Comparison of ENCODE assay signal across 29 cellular contexts in genomic region chr1:151813271-151813977, GRCh38. TPM values are rescaled to one million over a fixed set of nuclear protein-coding genes. Genes with fewer than 3 reads are reported as not detected.
A peak's percentile ranks its signal among the peaks of the same experiment; 100 is the strongest.
DNase-seq lines count a peak whose midpoint lies in the region; ATAC-seq, FAIRE-seq and TF ChIP-seq lines count a peak whose summit lies in the region.
"Had no signal": no experiment of that assay in that cellular context is flagged by ENCODE, and none has a peak within 500 bp of the region (broad histone marks: within the 10 kb centered on the region; RNA-seq: fewer than 3 reads in every experiment).

No MANE protein-coding gene starts in this region.

- no peak for TF ChIP-seq CTCF in CD8-positive, alpha-beta T cell (IDR thresholded peaks at IDR 0.05)
- no peak for TF ChIP-seq CTCF in DND-41 (IDR thresholded peaks at IDR 0.05; ENCODE audit: borderline replicate concordance, extremely low read depth, low read length, poor library complexity, severe bottlenecking)
- no peak for TF ChIP-seq CTCF in bronchial epithelial cell (IDR thresholded peaks at IDR 0.05; ENCODE audit: insufficient read depth, low read length, severe bottlenecking)
- TF ChIP-seq CTCF in tibial artery (IDR thresholded peaks at IDR 0.05): no peak

- DNase-seq in CD8-positive, alpha-beta T cell: no peak
- DNase-seq in DND-41: no peak
- no peak for DNase-seq in bronchial epithelial cell (ENCODE audit: low read depth)
- no peak for DNase-seq in stimulated activated effector memory CD8-positive, alpha-beta T cell treated with anti-CD3 and anti-CD28 coated beads, Interleukin-12 subunit alpha, Interleukin-12 subunit beta, amount 100 ng/mL, for 72 hours (ENCODE audit: low spot score in 2 of 2)
- DNase-seq in tibial artery: no peak
- no peak for DNase-seq in DMS153 treated with DMSO at 0.1 percent for 48 hours (lab: John Stamatoyannopoulos, UW; ENCODE audit: unreplicated experiment)
- DNase-seq: Calu3, DMS53, GF-D8, MM.1S, NCI-H1048, NCI-H1417, NCI-H1694, NCI-H2081, NCI-H2171, NCI-H226, NCI-H510A, NCI-H69, SIG-M5 had no signal

- H3K4me3 ChIP-seq in CD8-positive, alpha-beta T cell (ENCODE audit: low read depth, low read length): no peak overlapping the region
- H3K4me3 ChIP-seq in DND-41 (ENCODE audit: low read depth in 1 of 2, low read length in 2 of 2) (no peak overlapping the region), bronchial epithelial cell (ENCODE audit: low read depth, low read length) (no peak overlapping the region), tibial artery (no peak overlapping the region)
- H3K4me3 ChIP-seq: SK-N-MC had no signal

- no peak overlapping the region for H3K27ac ChIP-seq in CD8-positive, alpha-beta T cell (ENCODE audit: low read depth, low read length)
- 0 out of 2 replicates have a peak overlapping the region, but pooled peaks have one; percentile 4 for H3K27ac ChIP-seq in DND-41 (ENCODE audit: low read length)
- no peak overlapping the region for H3K27ac ChIP-seq in tibial artery
- H3K27ac ChIP-seq: HL-60, KMS-11, SK-N-MC had no signal

- no peaks in the 10 kb centered on the region for H3K9me3 ChIP-seq in CD8-positive, alpha-beta T cell (ENCODE audit: low read length)
- H3K9me3 ChIP-seq in DND-41 (ENCODE audit: insufficient read depth, low read length, severe bottlenecking) (no peaks in the 10 kb centered on the region), tibial artery (no peaks in the 10 kb centered on the region)

- no peaks in the 10 kb centered on the region for H3K27me3 Mint-ChIP-seq in CD8-positive, alpha-beta T cell (ENCODE audit: low read depth)

- CTCF ChIA-PET in CD8-positive, alpha-beta T cell (lab: Charles Lee): interaction anchor here (0.6 to 1.3 kb wide), 3 partner anchors 29 to 220 kb away, joined by 3 read pairs; no protein-coding TSS in a partner anchor

- peaks cover 48% of the 10 kb centered on the region for H3K4me1 Mint-ChIP-seq in CD8-positive, alpha-beta T cell (ENCODE audit: low read depth)
- H3K4me1 Mint-ChIP-seq in stimulated activated effector memory CD8-positive, alpha-beta T cell treated with anti-CD3 and anti-CD28 coated beads, Interleukin-12 subunit alpha, Interleukin-12 subunit beta, amount 100 ng/mL, for 72 hours: peaks cover 71% of the 10 kb centered on the region

- POLR2A ChIA-PET in CD8-positive, alpha-beta T cell (lab: Charles Lee): no interaction called here

- no peaks in the 10 kb centered on the region; the same call in 1 of the 2 replicates for H3K79me2 ChIP-seq in DND-41 (ENCODE audit: insufficient read depth, low read length)

- H2AFZ ChIP-seq in DND-41 (ENCODE audit: low read depth, low read length): no peak overlapping the region

- FAIRE-seq in bronchial epithelial cell (lab: Jason Lieb, UNC): peak; percentile 36
- FAIRE-seq: GM12891, RCC 7860 had no signal

- no peak for ATAC-seq in CD8-positive, alpha-beta T cell
- ATAC-seq in DND-41 (ENCODE audit: insufficient read depth, low read depth): no peak
- no peak for ATAC-seq in stimulated activated effector memory CD8-positive, alpha-beta T cell treated with anti-CD3 and anti-CD28 coated beads, Interleukin-12 subunit alpha, Interleukin-12 subunit beta, amount 100 ng/mL, for 72 hours
- no peak for ATAC-seq in esophagus mucosa
- ATAC-seq: HCT116 had no signal

- no peaks in the 10 kb centered on the region for H4K20me1 ChIP-seq in DND-41 (ENCODE audit: insufficient read depth, low read length)

- H3K9ac ChIP-seq in DND-41 (ENCODE audit: low read depth, low read length): no peak overlapping the region
- H3K9ac ChIP-seq: KMS-11 had no signal

- no peaks in the 10 kb centered on the region for H3K36me3 Mint-ChIP-seq in CD8-positive, alpha-beta T cell
- H3K36me3 Mint-ChIP-seq in stimulated activated effector memory CD8-positive, alpha-beta T cell treated with anti-CD3 and anti-CD28 coated beads, Interleukin-12 subunit alpha, Interleukin-12 subunit beta, amount 100 ng/mL, for 72 hours: peaks cover 78% of the 10 kb centered on the region
- H3K36me3 Mint-ChIP-seq: IgD-negative memory B cell had no signal

- H3K36me3 ChIP-seq in CD8-positive, alpha-beta T cell (ENCODE audit: insufficient read depth, low read length): no peaks in the 10 kb centered on the region
- H3K36me3 ChIP-seq in DND-41 (ENCODE audit: insufficient read depth, low read length) (peaks cover 39% of the 10 kb centered on the region), bronchial epithelial cell (ENCODE audit: control insufficient read depth, insufficient read depth, low read length) (no peaks in the 10 kb centered on the region), tibial artery (peaks cover 0 to 22% (median 0%) of the 10 kb centered on the region in 3 donors)

- H3K9me3 Mint-ChIP-seq in CD8-positive, alpha-beta T cell: no peaks in the 10 kb centered on the region
- no peaks in the 10 kb centered on the region for H3K9me3 Mint-ChIP-seq in stimulated activated effector memory CD8-positive, alpha-beta T cell treated with anti-CD3 and anti-CD28 coated beads, Interleukin-12 subunit alpha, Interleukin-12 subunit beta, amount 100 ng/mL, for 72 hours
- H3K9me3 Mint-ChIP-seq: IgD-negative memory B cell had no signal

- peaks cover 30% of the 10 kb centered on the region for H3K4me1 ChIP-seq in CD8-positive, alpha-beta T cell (ENCODE audit: insufficient read depth, low read length)
- H3K4me1 ChIP-seq in DND-41 (ENCODE audit: insufficient read depth, low read length) (peaks cover 31% of the 10 kb centered on the region), tibial artery (no peaks in the 10 kb centered on the region)

- intact Hi-C loops in CD8-positive, alpha-beta T cell (cut with DNase I, micrococcal nuclease): no loop called here
- intact Hi-C loops in tibial artery (cut with DNase I; ENCODE audit: low total_unique reads): no loop called here

- H3K27me3 ChIP-seq in CD8-positive, alpha-beta T cell (ENCODE audit: insufficient read depth, low read length): no peaks in the 10 kb centered on the region
- H3K27me3 ChIP-seq in DND-41 (ENCODE audit: insufficient read depth, low read length, poor library complexity): no peaks in the 10 kb centered on the region
- peaks cover 3% of the 10 kb centered on the region for H3K27me3 ChIP-seq in bronchial epithelial cell (ENCODE audit: control insufficient read depth, insufficient read depth, low read length)
- peaks cover 0 to 16% of the 10 kb centered on the region in 2 donors for H3K27me3 ChIP-seq in tibial artery

- no peak overlapping the region for H3K4me3 Mint-ChIP-seq in CD8-positive, alpha-beta T cell
- no peak overlapping the region for H3K4me3 Mint-ChIP-seq in stimulated activated effector memory CD8-positive, alpha-beta T cell treated with anti-CD3 and anti-CD28 coated beads, Interleukin-12 subunit alpha, Interleukin-12 subunit beta, amount 100 ng/mL, for 72 hours
- H3K4me3 Mint-ChIP-seq: IgD-negative memory B cell had no signal

- H3K4me2 ChIP-seq in DND-41 (ENCODE audit: insufficient read depth, low read length): no peak overlapping the region
- H3K4me2 ChIP-seq: KMS-11 had no signal

- H3K27ac Mint-ChIP-seq in CD8-positive, alpha-beta T cell: peak overlapping the region; percentile 27
- H3K27ac Mint-ChIP-seq in stimulated activated effector memory CD8-positive, alpha-beta T cell treated with anti-CD3 and anti-CD28 coated beads, Interleukin-12 subunit alpha, Interleukin-12 subunit beta, amount 100 ng/mL, for 72 hours: peak overlapping the region; percentile 86
- H3K27ac Mint-ChIP-seq: IgD-negative memory B cell had no signal

RNA-seq across cellular contexts. Expression of gene LINGO4, which starts 8.2 kb away (rescaled TPM):
- total RNA-seq in CD8-positive, alpha-beta T cell: under 1 TPM; 0.11 to 0.22 TPM
- under 0.01 TPM in 1 of 2 replicates, not detected in the other for total RNA-seq in bronchial epithelial cell
- not detected for total RNA-seq in esophagus mucosa
- total RNA-seq: A673, Calu3, H4 had no signal

RNA-seq across cellular contexts. Expression of gene RORC, which starts 18.2 kb away (rescaled TPM):
- total RNA-seq in CD8-positive, alpha-beta T cell: 1 to 10 TPM; 4.8 to 5.6 TPM
- total RNA-seq in bronchial epithelial cell (0.26 and 2.8 TPM in 2 replicates), esophagus mucosa (1.2 TPM)
- total RNA-seq: A673 had no signal

RNA-seq across cellular contexts. Expression of gene TDRKH, which starts 23.1 kb away (rescaled TPM):
- 1 to 10 TPM; 3.6 to 3.9 TPM for total RNA-seq in CD8-positive, alpha-beta T cell
- total RNA-seq in bronchial epithelial cell: 6.8 and 9.1 TPM in 2 replicates
- 2.2 TPM for total RNA-seq in esophagus mucosa

RNA-seq across cellular contexts. Expression of gene C2CD4D, which starts 26.2 kb away (rescaled TPM):
- total RNA-seq in CD8-positive, alpha-beta T cell: under 1 TPM; 0.44 to 0.65 TPM
- not detected in 2 replicates for total RNA-seq in bronchial epithelial cell
- 0.24 TPM for total RNA-seq in esophagus mucosa
- total RNA-seq: A673, H4 had no signal

RNA-seq across cellular contexts. Expression of gene THEM5, which starts 40.1 kb away (rescaled TPM):
- total RNA-seq in CD8-positive, alpha-beta T cell: not detected
- not detected in 2 replicates for total RNA-seq in bronchial epithelial cell
- total RNA-seq in esophagus mucosa: 0.32 TPM
- total RNA-seq: A673, Calu3, H4 had no signal
